8 cellular contexts compared by ENCODE assay signal in the genomic region with DNA sequence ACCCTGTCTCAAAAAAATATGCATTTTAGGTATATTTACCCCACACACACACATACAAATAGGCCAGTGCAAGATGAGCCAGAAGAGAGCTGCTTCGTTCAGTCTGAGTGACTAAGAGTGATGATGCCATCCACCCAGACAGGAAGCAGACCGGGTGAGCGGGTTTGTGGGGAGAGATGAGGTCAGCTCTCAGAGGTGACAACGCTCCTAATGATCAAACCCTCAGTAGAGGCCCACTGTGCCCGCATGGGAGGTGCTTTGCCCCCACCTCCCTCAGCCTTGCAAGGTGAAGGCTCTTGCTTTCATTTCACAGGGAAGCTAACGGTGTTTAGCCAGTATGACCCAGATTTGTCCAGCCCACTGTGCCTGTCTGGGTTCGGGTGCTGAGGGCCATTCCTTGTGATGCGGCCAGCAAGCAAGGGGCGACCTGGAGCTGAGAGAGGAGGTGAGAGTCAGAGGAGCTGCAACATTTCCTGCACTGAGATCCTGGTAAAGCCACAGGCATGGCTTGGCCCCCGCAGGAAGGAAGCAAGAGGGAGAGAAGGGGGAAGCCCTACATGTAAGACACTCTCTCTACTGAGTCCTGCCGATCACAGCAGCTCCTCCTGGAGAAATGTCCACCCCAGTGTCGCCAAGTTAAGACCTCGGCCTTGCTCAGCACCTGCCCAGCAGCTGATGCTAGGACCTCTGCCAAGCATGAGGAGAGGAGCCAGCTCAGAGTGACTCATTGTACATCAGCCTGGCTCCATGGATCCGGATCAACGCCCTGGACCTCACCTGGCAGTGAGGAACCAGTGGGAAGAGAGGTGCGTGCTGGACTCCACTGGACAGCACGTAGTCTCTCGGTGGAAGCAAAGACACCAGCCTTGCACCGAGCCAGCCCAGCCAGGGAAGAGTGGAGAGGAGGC.
DNase-seq lines count a peak whose midpoint lies in the region; ATAC-seq lines count a peak whose summit lies in the region.

No MANE protein-coding gene starts in this region.

- peak; percentile 91 for DNase-seq in AG20443 (ENCODE audit: low spot score)
- peak; percentile 94 for DNase-seq in SKM-1 (lab: John Stamatoyannopoulos, UW; ENCODE audit: unreplicated experiment)
- peak; percentile 78 for DNase-seq in activated naive CD4-positive, alpha-beta T cell treated with anti-CD3 and anti-CD28 coated beads, Interleukin-2, amount 50 U/mL, for 16 hours
- peak; percentile 27 for DNase-seq in iPS-NIHi11 (ENCODE audit: low spot score)
- DNase-seq in stimulated activated CD4-positive, alpha-beta T cell treated with anti-CD3 and anti-CD28 coated beads, Interleukin-4, amount 100 ng/mL, for 48 hours (ENCODE audit: low read depth in 2 of 2): peak; percentile 72 to 81
- no peak for DNase-seq in foreskin melanocyte

- ATAC-seq in GM19397 (IDR thresholded peaks at IDR 0.05; ENCODE audit: unreplicated experiment) (peak; percentile 98), HG03460 (IDR thresholded peaks at IDR 0.05; ENCODE audit: unreplicated experiment) (peak; percentile 98)
